In genomic region chr5:164335837-164336236, GRCh38 we compare ENCODE assay signal across 16 cellular contexts.
DNase-seq lines count a peak whose midpoint lies in the region; ATAC-seq and TF ChIP-seq lines count a peak whose summit lies in the region.
"Had no signal": no experiment of that assay in that cellular context is flagged by ENCODE, and none has a peak within 500 bp of the region (broad histone marks: within the 10 kb centered on the region; RNA-seq: fewer than 3 reads in every experiment).

No MANE protein-coding gene starts in this region.

- no peaks in the 10 kb centered on the region for H4K20me1 ChIP-seq in GM23248 (ENCODE audit: insufficient read depth)

- H3K27ac ChIP-seq in GM23248 (no peak overlapping the region), RWPE1 (no peak overlapping the region)
- H3K27ac ChIP-seq: cardiac muscle cell, HL-60, lower lobe of right lung, ovary had no signal

- H3K4me1 ChIP-seq in GM23248 (ENCODE audit: insufficient read depth): no peaks in the 10 kb centered on the region
- H3K4me1 ChIP-seq: lower lobe of right lung had no signal

- peaks cover 12% of the 10 kb centered on the region; the same call in 1 of the 2 replicates for H3F3A ChIP-seq in GM23248 (ENCODE audit: insufficient read depth)

- no peaks in the 10 kb centered on the region for H3K36me3 ChIP-seq in GM23248 (ENCODE audit: low read depth)
- H3K36me3 ChIP-seq: cardiac muscle cell, lower lobe of right lung, ovary had no signal

- no peak overlapping the region for H3K4me2 ChIP-seq in GM23248 (ENCODE audit: unreplicated experiment)

- WGBS in GM23248 (ENCODE audit: low coverage in 1 of 2, low lambda C conversion rate in 2 of 2, missing lambda C conversion rate in 2 of 2), 2 experiments: 3 to 10% methylated on average over 1 of the region's 1 CpG

- no peaks in the 10 kb centered on the region for H3K9me2 ChIP-seq in GM23248 (ENCODE audit: insufficient read depth)

- TF ChIP-seq CTCF in RWPE1 (conservative IDR thresholded peaks at IDR 0.05; ENCODE audit: low read depth) (no peak), retinal pigment epithelial cell (conservative IDR thresholded peaks at IDR 0.05; ENCODE audit: low read depth, low read length) (no peak)

- CTCF ChIA-PET in RWPE1 (lab: Yijun Ruan, JAX): no interaction called here

- no peaks in the 10 kb centered on the region for H3K79me2 ChIP-seq in GM23248 (ENCODE audit: insufficient read depth)

- no peak for ATAC-seq in HG03095 (IDR thresholded peaks at IDR 0.05; ENCODE audit: unreplicated experiment)
- ATAC-seq: lower lobe of right lung had no signal

- in situ Hi-C loops in GM23248 (cut with MboI): no loop called here

- POLR2A ChIA-PET in RWPE1 (lab: Yijun Ruan, JAX; ENCODE audit: low non-redundant PET): no interaction called here

- no peak overlapping the region for H3K4me3 ChIP-seq in GM23248
- H3K4me3 ChIP-seq in retinal pigment epithelial cell (ENCODE audit: low read length): no peak overlapping the region
- H3K4me3 ChIP-seq: cardiac muscle cell, lower lobe of right lung, ovary had no signal

- no peaks in the 10 kb centered on the region for H3K27me3 ChIP-seq in GM23248 (replicated peaks; ENCODE audit: insufficient read depth)
- H3K27me3 ChIP-seq: cardiac muscle cell, ovary had no signal

- no peak overlapping the region for H2AFZ ChIP-seq in GM23248

- H3K9me3 ChIP-seq in GM23248 (ENCODE audit: low read depth): peaks cover 3% of the 10 kb centered on the region
- H3K9me3 ChIP-seq: lower lobe of right lung, ovary had no signal

- H3K9ac ChIP-seq in GM23248: no peak overlapping the region

- DNase-seq in GM23248 (peak; percentile 46), RWPE1 (ENCODE audit: low spot score) (peak; percentile 70), fibroblast of gingiva (ENCODE audit: low read depth) (peak; percentile 33), retinal pigment epithelial cell (ENCODE audit: low read depth) (peak; percentile 83), SKM-1 (lab: John Stamatoyannopoulos, UW; ENCODE audit: unreplicated experiment) (no peak)
- DNase-seq in effector CD8-positive, alpha-beta T cell (lab: John Stamatoyannopoulos, UW): no peak
- DNase-seq in activated CD8-positive, alpha-beta memory T cell treated with anti-CD3 and anti-CD28 coated beads, Interleukin-2, amount 50 U/mL, for 48 hours: no peak
- DNase-seq: activated CD4-positive, CD25-positive, alpha-beta regulatory T cell; activated T-cell treated with anti-CD3 and anti-CD28 coated beads, Interleukin-2, amount 50 U/mL, for 24 hours; HFFc6; lower lobe of right lung; NCI-H1436; ovary had no signal

Comparison
In these comparisons a context has a peak if more than half of its experiments do, and no peak if none do; other contexts are left out.
1. DNase-seq: peak in GM23248 (single experiment), RWPE1 (single experiment), fibroblast of gingiva (single experiment) and retinal pigment epithelial cell (single experiment); none in SKM-1 (single experiment), effector CD8-positive, alpha-beta T cell (single experiment) and activated CD8-positive, alpha-beta memory T cell treated with anti-CD3 and anti-CD28 coated beads, Interleukin-2, amount 50 U/mL, for 48 hours (single experiment).